ENCODE assay signal across 7 cellular contexts in the genomic region with DNA sequence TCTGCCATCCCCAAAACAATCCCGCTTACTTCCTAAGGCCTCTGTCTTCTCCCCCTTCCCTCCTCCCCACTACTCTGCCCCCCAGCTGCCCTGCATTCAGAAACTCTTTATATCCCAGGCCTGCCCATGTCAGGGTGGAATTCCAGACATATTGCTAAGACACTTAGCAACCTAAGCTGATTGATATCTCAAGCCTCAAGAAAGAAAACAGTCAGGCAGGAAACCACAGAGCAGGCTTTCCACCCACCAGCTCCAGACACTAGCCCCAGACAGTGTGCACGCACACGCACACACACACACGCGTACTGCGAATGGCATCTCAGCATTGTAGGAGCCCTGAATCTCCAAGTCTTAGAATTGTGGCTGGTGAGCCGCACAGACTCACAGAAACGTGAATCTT. TPM values are rescaled to one million over a fixed set of nuclear protein-coding genes. Genes with fewer than 3 reads are reported as not detected.
A peak's percentile ranks its signal among the peaks of the same experiment; 100 is the strongest.
DNase-seq lines count a peak whose midpoint lies in the region; ATAC-seq, FAIRE-seq and TF ChIP-seq lines count a peak whose summit lies in the region.

No MANE protein-coding gene starts in this region.

- H3K4me1 ChIP-seq in RWPE2 (ENCODE audit: insufficient read depth, poor library complexity, severe bottlenecking) (peaks cover 59% of the 10 kb centered on the region), skeletal muscle tissue (ENCODE audit: control insufficient read depth in 3 of 3, insufficient read depth in 3 of 3, low read length in 3 of 3) (peaks cover 21 to 39% (median 34%) of the 10 kb centered on the region in 3 donors)

- H3K27ac ChIP-seq in RWPE2 (ENCODE audit: poor library complexity, severe bottlenecking) (peak overlapping the region; percentile 93), epithelial cell of prostate (peak overlapping the region; percentile 83), skeletal muscle tissue (ENCODE audit: low read depth, low read length) (peak overlapping the region; percentile 28)

- H3K36me3 ChIP-seq in RWPE2 (ENCODE audit: low read depth): no peaks in the 10 kb centered on the region
- H3K36me3 ChIP-seq in skeletal muscle tissue (ENCODE audit: control insufficient read depth in 3 of 3, insufficient read depth in 3 of 3, low read length in 3 of 3): peaks cover 0 to 13% (median 10%) of the 10 kb centered on the region in 3 donors

- H3K9me3 ChIP-seq in RWPE2 (ENCODE audit: severe bottlenecking) (no peaks in the 10 kb centered on the region), skeletal muscle tissue (ENCODE audit: control insufficient read depth in 3 of 3, low read length in 3 of 3) (no peaks in the 10 kb centered on the region)

- TF ChIP-seq CTCF in RWPE2 (IDR thresholded peaks at IDR 0.05; ENCODE audit: poor library complexity, severe bottlenecking): no peak

- DNase-seq in H54 (ENCODE audit: insufficient read length, low spot score) (peak; percentile 82), RWPE2 (ENCODE audit: low spot score) (peak; percentile 86), epithelial cell of prostate (ENCODE audit: low read depth, low spot score) (peak; percentile 95), NCI-H2107 (lab: John Stamatoyannopoulos, UW) (no peak), SKM-1 (lab: John Stamatoyannopoulos, UW; ENCODE audit: unreplicated experiment) (no peak)

- no peak overlapping the region for H3K4me3 ChIP-seq in RWPE2 (ENCODE audit: severe bottlenecking)
- H3K4me3 ChIP-seq in skeletal muscle tissue (ENCODE audit: low read length in 3 of 3): no peak overlapping the region

- TF ChIP-seq POLR2A in H54 (IDR thresholded peaks at IDR 0.05; ENCODE audit: low read depth, low read length): no peak

- H3K27me3 ChIP-seq in RWPE2 (ENCODE audit: insufficient read depth, poor library complexity, severe bottlenecking) (no peaks in the 10 kb centered on the region), skeletal muscle tissue (ENCODE audit: control insufficient read depth in 3 of 3, insufficient read depth in 3 of 3, low read length in 3 of 3) (no peaks in the 10 kb centered on the region)

- ATAC-seq in RWPE2 (ENCODE audit: low read depth) (peak; percentile 85), HG03460 (IDR thresholded peaks at IDR 0.05; ENCODE audit: unreplicated experiment) (no peak)

- peak; percentile 74 for FAIRE-seq in H54 (lab: Jason Lieb, UNC)

- no peak overlapping the region for H3K9ac ChIP-seq in skeletal muscle tissue (ENCODE audit: low read depth in 1 of 3, low read length in 3 of 3)

RNA-seq across cellular contexts. Expression of gene LPCAT2, which starts 8.9 kb away (rescaled TPM):
- 24.5 TPM for total RNA-seq in skeletal muscle tissue

RNA-seq across cellular contexts. Expression of gene MMP2, which starts 21.0 kb away (rescaled TPM):
- total RNA-seq in skeletal muscle tissue: 194 TPM

Comparison
In these comparisons a context has a peak if more than half of its experiments do, and no peak if none do; other contexts are left out.
1. DNase-seq: peak in H54 (single experiment), RWPE2 (single experiment) and epithelial cell of prostate (single experiment); none in NCI-H2107 (single experiment) and SKM-1 (single experiment).
2. H3K27ac ChIP-seq: peak in every context shown above with its lines; median percentile 93 in RWPE2; 83 in epithelial cell of prostate; 28 in skeletal muscle tissue.